In genomic region chr2:226115102-226115831, GRCh38 we compare ENCODE assay signal across 11 cellular contexts.
DNase-seq lines count a peak whose midpoint lies in the region; ATAC-seq and TF ChIP-seq lines count a peak whose summit lies in the region.
"Had no signal": no experiment of that assay in that cellular context is flagged by ENCODE, and none has a peak within 500 bp of the region (broad histone marks: within the 10 kb centered on the region; RNA-seq: fewer than 3 reads in every experiment).

No MANE protein-coding gene starts in this region.

- H2AFZ ChIP-seq in osteoblast (ENCODE audit: low read length) = peak overlapping the region; percentile 26

- DNase-seq in Daoy (ENCODE audit: low read depth) (peak; percentile 92), MV-4-11 (lab: John Stamatoyannopoulos, UW) (peak; percentile 76), cardiac fibroblast (ENCODE audit: low read depth in 2 of 2) (peak; percentile 81 to 96), osteoblast (ENCODE audit: insufficient read length, low spot score, missing footprints) (peak; percentile 66), NCI-H2196 (lab: John Stamatoyannopoulos, UW; ENCODE audit: unreplicated experiment) (no peak), endothelial cell (ENCODE audit: low spot score) (no peak)
- DNase-seq in stimulated activated CD4-positive, alpha-beta T cell treated with anti-CD3 and anti-CD28 coated beads, Interleukin-1b, Interleukin-23, amount 100 ng/mL, for 48 hours = no peak
- DNase-seq: activated CD4-positive, alpha-beta T cell treated with anti-CD3 and anti-CD28 coated beads, Interleukin-2, amount 50 U/mL, for 48 hours; effector memory CD8-positive, alpha-beta T cell; nephron progenitor cell had no signal

- H3K4me1 ChIP-seq in osteoblast (ENCODE audit: insufficient read depth, low read length) = peaks cover 47% of the 10 kb centered on the region

- no peaks in the 10 kb centered on the region for H3K36me3 Mint-ChIP-seq in endothelial cell (ENCODE audit: low read depth, unreplicated experiment)

- H3K27me3 ChIP-seq in osteoblast (ENCODE audit: insufficient read depth, low read length) = no peaks in the 10 kb centered on the region

- H3K27ac Mint-ChIP-seq in endothelial cell (ENCODE audit: unreplicated experiment) = no peak overlapping the region
- H3K27ac Mint-ChIP-seq: effector memory CD8-positive, alpha-beta T cell; nephron progenitor cell had no signal

- no peaks in the 10 kb centered on the region for H3K36me3 ChIP-seq in osteoblast (ENCODE audit: insufficient read depth, low read length)

- no peak overlapping the region for H3K4me3 ChIP-seq in cardiac fibroblast (replicated peaks in 1 of 2; ENCODE audit: low read depth in 2 of 2, low read length in 2 of 2)
- no peak overlapping the region for H3K4me3 ChIP-seq in osteoblast (ENCODE audit: insufficient read depth, low read length)

- no peak for ATAC-seq in HG03139 (IDR thresholded peaks at IDR 0.05; ENCODE audit: unreplicated experiment)
- ATAC-seq: effector memory CD8-positive, alpha-beta T cell had no signal

- no peaks in the 10 kb centered on the region for H3K79me2 ChIP-seq in osteoblast (ENCODE audit: insufficient read depth, low read length)

- H4K20me1 ChIP-seq in osteoblast (ENCODE audit: insufficient read depth, low read length) = no peaks in the 10 kb centered on the region

- peak overlapping the region; percentile 56 for H3K4me2 ChIP-seq in osteoblast (ENCODE audit: insufficient read depth, low read length)

- H3K27me3 Mint-ChIP-seq in endothelial cell (ENCODE audit: unreplicated experiment) = no peaks in the 10 kb centered on the region
- H3K27me3 Mint-ChIP-seq: effector memory CD8-positive, alpha-beta T cell had no signal

- H3K4me3 Mint-ChIP-seq in endothelial cell (ENCODE audit: unreplicated experiment) = no peak overlapping the region
- H3K4me3 Mint-ChIP-seq: effector memory CD8-positive, alpha-beta T cell; nephron progenitor cell had no signal

- TF ChIP-seq CTCF in cardiac fibroblast (IDR thresholded peaks at IDR 0.05; ENCODE audit: low read depth, low read length) (no peak), osteoblast (IDR thresholded peaks at IDR 0.05; ENCODE audit: extremely low read depth, low read depth, low read length) (no peak), endothelial cell (IDR thresholded peaks at IDR 0.05; ENCODE audit: unreplicated experiment) (no peak)

- no peaks in the 10 kb centered on the region for H3K4me1 Mint-ChIP-seq in endothelial cell (ENCODE audit: unreplicated experiment)

- peak overlapping the region; percentile 95 for H3K27ac ChIP-seq in osteoblast (ENCODE audit: low read depth, low read length)

- no peaks in the 10 kb centered on the region for H3K9me3 Mint-ChIP-seq in endothelial cell (ENCODE audit: unreplicated experiment)
- H3K9me3 Mint-ChIP-seq: nephron progenitor cell had no signal

- H3K9me3 ChIP-seq in osteoblast (ENCODE audit: low read depth, low read length) = no peaks in the 10 kb centered on the region

Comparison
In these comparisons a context has a peak if more than half of its experiments do, and no peak if none do; other contexts are left out.
1. DNase-seq: peak in Daoy (single experiment), MV-4-11 (single experiment), cardiac fibroblast (2 of 2) and osteoblast (single experiment); none in NCI-H2196 (single experiment), endothelial cell (single experiment) and stimulated activated CD4-positive, alpha-beta T cell treated with anti-CD3 and anti-CD28 coated beads, Interleukin-1b, Interleukin-23, amount 100 ng/mL, for 48 hours (single experiment).